8 cellular contexts compared by ENCODE assay signal in the genomic region with DNA sequence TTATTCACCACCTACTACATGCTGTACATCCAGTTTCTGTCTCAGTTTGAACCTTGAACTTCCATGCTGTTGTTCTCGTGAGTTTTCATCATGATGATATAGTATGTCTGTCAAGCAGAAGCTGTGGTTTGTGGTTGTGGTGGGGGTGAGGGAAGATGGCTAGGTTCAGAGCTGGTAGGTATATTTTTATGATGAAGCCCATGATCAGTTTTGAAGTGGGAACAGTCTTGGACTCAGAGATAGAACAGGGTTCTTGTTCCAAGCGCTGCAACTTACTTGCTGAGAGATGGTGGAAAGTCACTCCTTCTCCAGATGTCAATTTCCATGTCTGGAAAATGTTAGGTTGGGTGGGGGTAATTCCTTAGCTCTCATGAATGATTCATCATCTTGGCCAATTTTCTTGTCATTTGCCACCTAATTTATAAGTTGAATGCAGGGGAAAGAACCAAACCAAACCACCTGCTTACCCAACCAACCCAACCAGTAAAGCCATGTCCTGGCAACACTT. TPM values are rescaled to one million over a fixed set of nuclear protein-coding genes. Genes with fewer than 3 reads are reported as not detected.
DNase-seq lines count a peak whose midpoint lies in the region; ATAC-seq and TF ChIP-seq lines count a peak whose summit lies in the region.

No MANE protein-coding gene starts in this region.

- H3K9me2 ChIP-seq in OCI-LY1 (ENCODE audit: low read depth, low read length) = no peaks in the 10 kb centered on the region

- H3K27me3 ChIP-seq in OCI-LY1 (ENCODE audit: insufficient read depth, low read length) = no peaks in the 10 kb centered on the region

- H3K4me2 ChIP-seq in OCI-LY1 (ENCODE audit: low read length) = peak overlapping the region; percentile 0; the same call in 1 of the 2 replicates

- no peaks in the 10 kb centered on the region for H3K9me3 Mint-ChIP-seq in effector memory CD8-positive, alpha-beta T cell
- H3K9me3 Mint-ChIP-seq in HFFc6 = no peaks in the 10 kb centered on the region

- peaks cover 4% of the 10 kb centered on the region for H3K36me3 Mint-ChIP-seq in effector memory CD8-positive, alpha-beta T cell (ENCODE audit: insufficient read depth)
- no peaks in the 10 kb centered on the region for H3K36me3 Mint-ChIP-seq in HFFc6 (ENCODE audit: low read depth)

- H3K9me3 ChIP-seq in OCI-LY1 (ENCODE audit: low read length) = no peaks in the 10 kb centered on the region

- H3K27ac Mint-ChIP-seq in effector memory CD8-positive, alpha-beta T cell = peak overlapping the region; percentile 44 to 68
- no peak overlapping the region for H3K27ac Mint-ChIP-seq in HFFc6

- peaks cover 77% of the 10 kb centered on the region for H3K4me1 ChIP-seq in OCI-LY1 (ENCODE audit: insufficient read depth, low read length, severe bottlenecking)

- no peaks in the 10 kb centered on the region; the same call in 1 of the 2 replicates for H3F3A ChIP-seq in OCI-LY1 (ENCODE audit: insufficient read depth, low read length)

- H3K4me3 Mint-ChIP-seq in effector memory CD8-positive, alpha-beta T cell = no peak overlapping the region
- no peak overlapping the region for H3K4me3 Mint-ChIP-seq in HFFc6

- H4K20me1 ChIP-seq in OCI-LY1 (ENCODE audit: insufficient read depth, low read length) = no peaks in the 10 kb centered on the region

- DNase-seq in GF-D8 (lab: John Stamatoyannopoulos, UW) (peak; percentile 91), HFFc6 (no peak), NCI-H2107 (lab: John Stamatoyannopoulos, UW) (no peak), NCI-H187 treated with DMSO at 0.1 percent for 48 hours (lab: John Stamatoyannopoulos, UW) (no peak), NCI-H1092 (lab: John Stamatoyannopoulos, UW) (no peak)
- DNase-seq in effector memory CD8-positive, alpha-beta T cell = peak; percentile 27 to 37 (median 31)

- peaks cover 7 to 8% of the 10 kb centered on the region in 2 donors for H3K4me1 Mint-ChIP-seq in effector memory CD8-positive, alpha-beta T cell (ENCODE audit: low read depth in 2 of 2)
- H3K4me1 Mint-ChIP-seq in HFFc6 (ENCODE audit: low read depth) = peaks cover 18% of the 10 kb centered on the region

- peaks cover 0 to 8% of the 10 kb centered on the region in 2 donors for H3K27me3 Mint-ChIP-seq in effector memory CD8-positive, alpha-beta T cell
- H3K27me3 Mint-ChIP-seq in HFFc6 (ENCODE audit: insufficient read depth) = peaks cover 9% of the 10 kb centered on the region

- H3K79me2 ChIP-seq in OCI-LY1 (ENCODE audit: insufficient read depth, low read length) = no peaks in the 10 kb centered on the region

- no peaks in the 10 kb centered on the region for H3K36me3 ChIP-seq in OCI-LY1 (ENCODE audit: insufficient read depth, low read length)

- ATAC-seq in GM21529 (IDR thresholded peaks at IDR 0.05; ENCODE audit: unreplicated experiment) = peak; percentile 23
- peak; percentile 92 for ATAC-seq in effector memory CD8-positive, alpha-beta T cell (replicated peaks)

- TF ChIP-seq CTCF in OCI-LY1 (IDR thresholded peaks at IDR 0.05; ENCODE audit: low read length) = no peak
- no peak for TF ChIP-seq CTCF in HFFc6 (IDR thresholded peaks at IDR 0.05)

- no peak overlapping the region for H3K9ac ChIP-seq in OCI-LY1 (ENCODE audit: low read length)

- no peak overlapping the region for H3K4me3 ChIP-seq in OCI-LY1 (ENCODE audit: low read depth, low read length, poor library complexity, severe bottlenecking)

- H3K27ac ChIP-seq in OCI-LY1 (ENCODE audit: low read depth, low read length, poor library complexity, severe bottlenecking) = peak overlapping the region; percentile 75

- no peak overlapping the region for H2AFZ ChIP-seq in OCI-LY1 (ENCODE audit: low read length)

RNA-seq across cellular contexts. Expression of a gene that starts 21.6 kb away (rescaled TPM):
- total RNA-seq in HFFc6 (2021; fragmentation: NEBNext Ultra II Directional; extraction: Animal tissue kit (Norgen Biotek cat#: 25700)) = 10 to 100 TPM in 1 of 6 experiments, 1 to 10 TPM in 5; 4.6 to 10.1 (median 5.9) TPM

Comparison
In these comparisons a context has a peak if more than half of its experiments do, and no peak if none do; other contexts are left out.
1. DNase-seq: peak in GF-D8 (single experiment) and effector memory CD8-positive, alpha-beta T cell (3 of 3); none in HFFc6 (single experiment), NCI-H2107 (single experiment), NCI-H187 treated with DMSO at 0.1 percent for 48 hours (single experiment) and NCI-H1092 (single experiment).